23 cellular contexts compared by ENCODE assay signal in the genomic region with DNA sequence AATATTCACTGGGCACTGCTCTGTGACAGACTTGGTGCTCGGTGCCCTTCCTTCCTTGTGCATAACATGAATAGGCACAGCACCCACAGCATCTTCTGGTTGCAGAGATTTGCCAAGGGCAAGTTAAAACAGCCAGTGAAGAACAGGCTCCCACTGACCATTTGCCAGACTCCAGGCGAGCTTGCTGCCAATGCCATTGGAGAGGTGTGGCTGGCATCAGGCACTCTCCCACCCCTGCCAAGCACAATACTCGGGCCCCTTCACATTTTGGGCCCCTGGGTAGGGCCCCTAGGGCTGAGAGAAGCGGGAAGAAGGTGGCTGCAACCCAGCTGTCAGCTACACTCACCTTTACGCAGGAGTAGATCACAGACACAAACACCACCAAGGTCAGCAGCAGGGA.
DNase-seq lines count a peak whose midpoint lies in the region; ATAC-seq and TF ChIP-seq lines count a peak whose summit lies in the region.
"Had no signal": no experiment of that assay in that cellular context is flagged by ENCODE, and none has a peak within 500 bp of the region (broad histone marks: within the 10 kb centered on the region; RNA-seq: fewer than 3 reads in every experiment).

No MANE protein-coding gene starts in this region.

- H3K27me3 ChIP-seq in MM.1S (replicated peaks; ENCODE audit: insufficient read depth, low read length): no peaks in the 10 kb centered on the region
- H3K27me3 ChIP-seq in heart left ventricle: no peaks in the 10 kb centered on the region
- H3K27me3 ChIP-seq in PC-3 (ENCODE audit: low read length): peaks cover 63% of the 10 kb centered on the region
- H3K27me3 ChIP-seq: BE2C had no signal

- CTCF ChIA-PET in PC-3 (lab: Charles Lee): no interaction called here

- POLR2A ChIA-PET in PC-3 (lab: Charles Lee; ENCODE audit: unreplicated experiment): no interaction called here

- no peak for TF ChIP-seq POLR2A in heart left ventricle (IDR thresholded peaks at IDR 0.05)

- peaks cover 31% of the 10 kb centered on the region for H3K4me1 ChIP-seq in ES-I3 (ENCODE audit: insufficient read depth, low read length)
- H3K4me1 ChIP-seq in MM.1S (ENCODE audit: low read length): peaks cover 12% of the 10 kb centered on the region; the same call in 1 of the 2 replicates
- H3K4me1 ChIP-seq in heart left ventricle: peaks cover 0 to 25% (median 5%) of the 10 kb centered on the region in 12 donors
- H3K4me1 ChIP-seq in PC-3 (ENCODE audit: insufficient read depth, low read length): peaks cover 10% of the 10 kb centered on the region
- H3K4me1 ChIP-seq: BE2C had no signal

- H4K20me1 ChIP-seq in MM.1S (ENCODE audit: insufficient read depth, low read length) (no peaks in the 10 kb centered on the region), PC-3 (ENCODE audit: low read length) (no peaks in the 10 kb centered on the region)

- H3F3A ChIP-seq in MM.1S (ENCODE audit: insufficient read depth, low read length) (no peaks in the 10 kb centered on the region), PC-3 (ENCODE audit: low read length, unreplicated experiment) (no peaks in the 10 kb centered on the region)

- no peak for TF ChIP-seq CTCF in MM.1S (IDR thresholded peaks at IDR 0.05; ENCODE audit: low read length)
- no peak for TF ChIP-seq CTCF in heart left ventricle (IDR thresholded peaks at IDR 0.05)
- TF ChIP-seq CTCF in PC-3 (conservative IDR thresholded peaks at IDR 0.05; ENCODE audit: low read depth, low read length): no peak

- no peak overlapping the region for H3K4me3 ChIP-seq in MM.1S (ENCODE audit: low read length)
- no peak overlapping the region for H3K4me3 ChIP-seq in heart left ventricle
- H3K4me3 ChIP-seq in iPS-18c (ENCODE audit: insufficient read depth, low read depth, low read length): 0 out of 2 replicates have a peak overlapping the region, but pooled peaks have one; percentile 25
- no peak overlapping the region for H3K4me3 ChIP-seq in PC-3 (ENCODE audit: low read length)
- H3K4me3 ChIP-seq: PC-9 had no signal

- intact Hi-C loops in heart left ventricle (cut with DNase I): no loop called here
- intact Hi-C loops in PC-3 (cut with micrococcal nuclease): no loop called here

- no peaks in the 10 kb centered on the region for H3K9me2 ChIP-seq in MM.1S (replicated peaks; ENCODE audit: insufficient read depth, low read length)
- H3K9me2 ChIP-seq in PC-3 (replicated peaks; ENCODE audit: low read length): no peaks in the 10 kb centered on the region

- H3K27ac ChIP-seq in MM.1S (ENCODE audit: low read length): no peak overlapping the region
- peak overlapping the region in 9 of 12 donors; percentile 15 to 71 (median 49) for H3K27ac ChIP-seq in heart left ventricle
- no peak overlapping the region for H3K27ac ChIP-seq in PC-3 (ENCODE audit: low read length)
- H3K27ac ChIP-seq: brain microvascular endothelial cell, PC-9 had no signal

- whole genome bisulfite sequencing in heart left ventricle, 4 donors: 13 to 46% (median 43%) methylated on average over 4 to 5 of the region's 5 CpGs

- no TSS peak for BruUV-seq in PC-3 (replicated peaks; lab: Mats Ljungman, UMichigan)

- H3K79me2 ChIP-seq in MM.1S (ENCODE audit: low read length) (no peaks in the 10 kb centered on the region), PC-3 (ENCODE audit: low read length) (no peaks in the 10 kb centered on the region)

- no peak overlapping the region for H3K4me2 ChIP-seq in MM.1S (ENCODE audit: low read depth, low read length)
- no peak overlapping the region for H3K4me2 ChIP-seq in PC-3 (ENCODE audit: low read length)
- H3K4me2 ChIP-seq: PC-9 had no signal

- DNase-seq in MM.1S (no peak), heart left ventricle (peak in 3 of 5 donors; percentile 39 to 68 (median 43)), PC-3 (no peak)
- DNase-seq in activated CD8-positive, alpha-beta memory T cell treated with anti-CD3 and anti-CD28 coated beads, Interleukin-2, amount 50 U/mL, for 48 hours: no peak
- DNase-seq: activated CD4-positive, alpha-beta memory T cell treated with anti-CD3 and anti-CD28 coated beads for 36 hours; activated CD4-positive, alpha-beta T cell treated with anti-CD3 and anti-CD28 coated beads for 1 hour; activated naive CD4-positive, alpha-beta T cell treated with anti-CD3 and anti-CD28 coated beads, Interleukin-2, amount 10 ng/mL, durations not matched to agents 7 days and 5 days; amygdala; BE2C; brain microvascular endothelial cell; DMS53; kidney glomerular epithelial cell; NCI-H1092; NCI-H524; occipital lobe; T-helper 2 cell had no signal

- H2AFZ ChIP-seq in MM.1S (ENCODE audit: low read length): peak overlapping the region; percentile 49; the same call in 1 of the 2 replicates
- H2AFZ ChIP-seq in PC-3 (ENCODE audit: low read length): no peak overlapping the region
- H2AFZ ChIP-seq: PC-9 had no signal

- peak; percentile 57 to 81 (median 74) for ATAC-seq in heart left ventricle
- ATAC-seq in GM21390 (IDR thresholded peaks at IDR 0.05; ENCODE audit: unreplicated experiment): no peak
- ATAC-seq in GM21529 (IDR thresholded peaks at IDR 0.05; ENCODE audit: unreplicated experiment): no peak
- no peak for ATAC-seq in PC-3
- ATAC-seq: natural killer cell treated with Interleukin-12 subunit alpha and Interleukin-12 subunit beta and Interleukin-15 and Interleukin-18, amount 100 ng/mL, for 72 hours; stimulated activated effector memory CD8-positive, alpha-beta T cell treated with anti-CD3 and anti-CD28 coated beads, Interleukin-12 subunit alpha, Interleukin-12 subunit beta, amount 100 ng/mL, for 72 hours had no signal

- H3K9ac ChIP-seq in ES-I3 (ENCODE audit: low read depth, low read length): peak overlapping the region; percentile 28
- no peak overlapping the region for H3K9ac ChIP-seq in MM.1S (ENCODE audit: low read length)
- H3K9ac ChIP-seq in PC-3 (ENCODE audit: low read length): no peak overlapping the region

- H3K36me3 ChIP-seq in ES-I3 (ENCODE audit: insufficient read depth, low read length): no peaks in the 10 kb centered on the region
- no peaks in the 10 kb centered on the region for H3K36me3 ChIP-seq in MM.1S (replicated peaks; ENCODE audit: insufficient read depth, low read length)
- H3K36me3 ChIP-seq in heart left ventricle: peaks cover 0 to 91% (median 24%) of the 10 kb centered on the region in 9 donors
- no peaks in the 10 kb centered on the region for H3K36me3 ChIP-seq in PC-3 (ENCODE audit: low read depth, low read length)
- H3K36me3 ChIP-seq: BE2C, brain microvascular endothelial cell had no signal

- H3K9me3 ChIP-seq in ES-I3 (ENCODE audit: control insufficient read depth, insufficient read depth, low read length): no peaks in the 10 kb centered on the region
- no peaks in the 10 kb centered on the region for H3K9me3 ChIP-seq in MM.1S (replicated peaks; ENCODE audit: insufficient read depth, low read length)
- H3K9me3 ChIP-seq in heart left ventricle: no peaks in the 10 kb centered on the region
- H3K9me3 ChIP-seq in iPS-18c (ENCODE audit: control insufficient read depth, insufficient read depth, low read length): no peaks in the 10 kb centered on the region
- H3K9me3 ChIP-seq in PC-3 (ENCODE audit: low read length): no peaks in the 10 kb centered on the region
- H3K9me3 ChIP-seq: BE2C had no signal

Comparison
In these comparisons a context has a peak if more than half of its experiments do, and no peak if none do; other contexts are left out.
1. DNase-seq: peak in heart left ventricle (3 of 5); none in MM.1S (single experiment), activated CD8-positive, alpha-beta memory T cell treated with anti-CD3 and anti-CD28 coated beads, Interleukin-2, amount 50 U/mL, for 48 hours (single experiment) and PC-3 (single experiment).
2. H3K27ac ChIP-seq: peak in heart left ventricle (9 of 12); none in MM.1S (single experiment) and PC-3 (single experiment).
3. ATAC-seq: peak in heart left ventricle (4 of 4); none in GM21390 (single experiment), GM21529 (single experiment) and PC-3 (single experiment).